ENCODE assay signal across 17 cellular contexts in genomic region chr6:38146658-38147027, GRCh38.
DNase-seq lines count a peak whose midpoint lies in the region; ATAC-seq, FAIRE-seq and TF ChIP-seq lines count a peak whose summit lies in the region.
"Had no signal": no experiment of that assay in that cellular context is flagged by ENCODE, and none has a peak within 500 bp of the region (broad histone marks: within the 10 kb centered on the region; RNA-seq: fewer than 3 reads in every experiment).

No MANE protein-coding gene starts in this region.

- H3K27me3 ChIP-seq in HepG2 (ENCODE audit: control insufficient read depth in 1 of 2, insufficient read depth in 2 of 2, low read length in 2 of 2) (no peaks in the 10 kb centered on the region), right lobe of liver (no peaks in the 10 kb centered on the region), H7 (ENCODE audit: control insufficient read depth, insufficient read depth, low read length) (no peaks in the 10 kb centered on the region)
- no peaks in the 10 kb centered on the region for H3K27me3 ChIP-seq in CD4-positive, alpha-beta T cell (ENCODE audit: control insufficient read depth, insufficient read depth, low read length)

- no peak for TF ChIP-seq EP300 in HepG2 (IDR thresholded peaks at IDR 0.05; ENCODE audit: low read depth in 2 of 2, low read length in 2 of 2)
- no peak for TF ChIP-seq EP300 in HepG2 (CRISPR knock-in tag; IDR thresholded peaks at IDR 0.05; ENCODE audit: borderline replicate concordance)

- H3K9me3 ChIP-seq in HepG2 (ENCODE audit: low read length) (no peaks in the 10 kb centered on the region), right lobe of liver (no peaks in the 10 kb centered on the region)
- no peaks in the 10 kb centered on the region for H3K9me3 ChIP-seq in CD4-positive, alpha-beta T cell (ENCODE audit: control insufficient read depth, low read length)
- H3K9me3 ChIP-seq: Caco-2 had no signal

- H3K27ac ChIP-seq in HepG2 (ENCODE audit: extremely low read length, insufficient read depth, low read length) (no peak overlapping the region), right lobe of liver (no peak overlapping the region), VCaP (peak overlapping the region; percentile 18; the same call in 1 of the 2 replicates)
- no peak overlapping the region for H3K27ac ChIP-seq in CD4-positive, alpha-beta T cell (ENCODE audit: low read depth, low read length)

- CTCF ChIA-PET in HepG2 (lab: Yijun Ruan, JAX; ENCODE audit: low intra/inter-chr PET ratio, low total read pairs): no interaction called here
- CTCF ChIA-PET in CD4-positive, alpha-beta T cell (lab: Charles Lee): no interaction called here

- H3K79me2 ChIP-seq in HepG2 (ENCODE audit: insufficient read depth, low read length): no peaks in the 10 kb centered on the region

- no peak for ATAC-seq in HepG2
- no peak for ATAC-seq in right lobe of liver
- no peak for ATAC-seq in CD4-positive, alpha-beta T cell (ENCODE audit: poor library complexity)
- no peak for ATAC-seq in GM18909 (IDR thresholded peaks at IDR 0.05; ENCODE audit: poor library complexity, unreplicated experiment)
- ATAC-seq: CD8-positive, alpha-beta T cell; GM12878 had no signal

- H4K20me1 ChIP-seq in HepG2 (ENCODE audit: insufficient read depth, low read length): peaks cover 3% of the 10 kb centered on the region; the same call in 1 of the 2 replicates

- POLR2A ChIA-PET in HepG2 (lab: Yijun Ruan, JAX): no interaction called here
- POLR2A ChIA-PET in CD4-positive, alpha-beta T cell (lab: Charles Lee): no interaction called here

- no peak overlapping the region for H3K4me3 Mint-ChIP-seq in CD4-positive, alpha-beta T cell
- H3K4me3 Mint-ChIP-seq: CD8-positive, alpha-beta T cell had no signal

- BruUV-seq in HepG2 (replicated peaks; lab: Mats Ljungman, UMichigan): no TSS peak

- H3K9me3 Mint-ChIP-seq in CD4-positive, alpha-beta T cell: no peaks in the 10 kb centered on the region
- H3K9me3 Mint-ChIP-seq: CD8-positive, alpha-beta T cell had no signal

- no peak for TF ChIP-seq RAD21 in HepG2 (CRISPR knock-in tag; IDR thresholded peaks at IDR 0.05)

- H3K4me3 ChIP-seq in HepG2 (replicated peaks in 1 of 3; ENCODE audit: insufficient read depth in 1 of 3, low read depth in 2 of 3, low read length in 3 of 3) (no peak overlapping the region), right lobe of liver (no peak overlapping the region), H7 (ENCODE audit: insufficient read depth, low read depth, low read length) (no peak overlapping the region)
- H3K4me3 ChIP-seq: GM12878 had no signal

- in situ Hi-C loops in HepG2 (cut with HindIII; ENCODE audit: extremely low pct_ligation_motif_present, low pct_unique_long_range_greater_than_20kb): no loop called here

- peak overlapping the region; percentile 3 for H3K27ac Mint-ChIP-seq in CD4-positive, alpha-beta T cell
- H3K27ac Mint-ChIP-seq: CD8-positive, alpha-beta T cell had no signal

- no peak overlapping the region for H3K4me2 ChIP-seq in HepG2 (ENCODE audit: low read depth, low read length)

- H3K4me1 ChIP-seq in HepG2 (ENCODE audit: insufficient read depth, low read length): peaks cover 2% of the 10 kb centered on the region; the same call in 1 of the 2 replicates
- H3K4me1 ChIP-seq in right lobe of liver: no peaks in the 10 kb centered on the region
- H3K4me1 ChIP-seq: Caco-2 had no signal

- intact Hi-C loops in HepG2 (cut with micrococcal nuclease; ENCODE audit: unreplicated experiment): no loop called here
- intact Hi-C loops in right lobe of liver (cut with DNase I): no loop called here
- intact Hi-C loops in CD4-positive, alpha-beta T cell (cut with DNase I, micrococcal nuclease): no loop called here

- WGBS in HepG2 (ENCODE audit: low lambda C conversion rate): 100% methylated on average over 1 of the region's 1 CpG
- WGBS in right lobe of liver (ENCODE audit: insufficient coverage, low coverage, low lambda C conversion rate, missing lambda C conversion rate): 100% methylated on average over 1 of the region's 1 CpG

- TF ChIP-seq POLR2A in HepG2 (IDR thresholded peaks at IDR 0.05; ENCODE audit: insufficient read depth in 1 of 2, low read depth in 2 of 2, low read length in 2 of 2) (no peak), right lobe of liver (IDR thresholded peaks at IDR 0.05) (no peak)

- H3K36me3 ChIP-seq in HepG2 (replicated peaks in 1 of 2; ENCODE audit: control insufficient read depth in 1 of 2, insufficient read depth in 2 of 2, low read length in 2 of 2): peaks cover 9 to 39% of the 10 kb centered on the region in 2 experiments; a peak in 4 of 5 replicates
- H3K36me3 ChIP-seq in right lobe of liver: peaks cover 0 to 3% (median 0%) of the 10 kb centered on the region in 4 donors
- H3K36me3 ChIP-seq in H7 (replicated peaks; ENCODE audit: control insufficient read depth, insufficient read depth, low read length): no peaks in the 10 kb centered on the region

- H3K36me3 Mint-ChIP-seq in CD4-positive, alpha-beta T cell (ENCODE audit: low read depth): peaks cover 38% of the 10 kb centered on the region

- no peak for DNase-seq in HepG2 (ENCODE audit: low spot score)
- no peak for DNase-seq in right lobe of liver
- no peak for DNase-seq in CD4-positive, alpha-beta T cell
- peak; percentile 1 for DNase-seq in islet precursor cell
- no peak for DNase-seq in H7
- DNase-seq: 8988T; C1 segment of cervical spinal cord; Caco-2; CD8-positive, alpha-beta T cell; DMS153; DND-41; GOT3 had no signal

- H3K4me1 Mint-ChIP-seq in CD4-positive, alpha-beta T cell (ENCODE audit: low read depth): peaks cover 5% of the 10 kb centered on the region

- no peaks in the 10 kb centered on the region for H3K27me3 Mint-ChIP-seq in CD4-positive, alpha-beta T cell

- no peak overlapping the region for H3K9ac ChIP-seq in HepG2 (ENCODE audit: insufficient read depth, low read depth, low read length)

- no peak for FAIRE-seq in HepG2 (lab: Jason Lieb, UNC)
- FAIRE-seq: G401.6, GM12878, H54 had no signal

- H2AFZ ChIP-seq in HepG2 (ENCODE audit: low read length): no peak overlapping the region

- TF ChIP-seq CTCF in HepG2 (CRISPR knock-in tag; IDR thresholded peaks at IDR 0.05) (no peak), right lobe of liver (IDR thresholded peaks at IDR 0.05) (no peak), VCaP (conservative IDR thresholded peaks at IDR 0.05) (no peak)
- no peak for TF ChIP-seq CTCF in CD4-positive, alpha-beta T cell (IDR thresholded peaks at IDR 0.05)

TF ChIP-seq in HepG2, 621 proteins besides CTCF, POLR2A, EP300 and RAD21:
- TF ChIP-seq MAFF (IDR thresholded peaks at IDR 0.05; ENCODE audit: low read depth, low read length) (peak; percentile 56; the same call in 1 of the 2 replicates), RERE (CRISPR knock-in tag; IDR thresholded peaks at IDR 0.05; ENCODE audit: low read depth) (no peak), MAFK (conservative IDR thresholded peaks at IDR 0.05 in 1 of 2, IDR thresholded peaks at IDR 0.05 in 1 of 2; ENCODE audit: low read length in 2 of 2) (peak; percentile 72 to 76)
